ENCODE assay signal across 21 cellular contexts in genomic region chr3:48591886-48592518, GRCh38. TPM values are rescaled to one million over a fixed set of nuclear protein-coding genes. Genes with fewer than 3 reads are reported as not detected.
"Had no signal": no experiment of that assay in that cellular context is flagged by ENCODE, and none has a peak within 500 bp of the region (broad histone marks: within the 10 kb centered on the region; RNA-seq: fewer than 3 reads in every experiment).

No MANE protein-coding gene starts in this region.

- H3K9me3 ChIP-seq: MG63, SK-N-SH had no signal

- DNase-seq: KBM-7, MG63, NCI-H1092, NCI-H1105 treated with DMSO at 0.1 percent for 48 hours, NCI-H1417 treated with DMSO at 0.1 percent for 48 hours, NCI-H146, NCI-H1694 treated with DMSO at 0.1 percent for 48 hours, NCI-H1930, NCI-H2081, NCI-H2107, NCI-H2227 treated with DMSO at 0.1 percent for 48 hours, NCI-H524, NCI-H526 treated with DMSO at 0.1 percent for 48 hours, NCI-H748 treated with DMSO at 0.1 percent for 48 hours, PC-3, SHP77, SK-N-SH, SW 1271 had no signal

- H3K27me3 ChIP-seq: MG63 had no signal

- H3K4me3 ChIP-seq: MG63 had no signal

- H3K4me2 ChIP-seq: SK-N-SH had no signal

- H3K9ac ChIP-seq: SK-N-SH had no signal

- H3K27ac ChIP-seq: HL-60 had no signal

- H3K36me3 ChIP-seq: MG63 had no signal

- FAIRE-seq: HTR-8/SVneo had no signal

- ATAC-seq: Panc1, PC-3 had no signal

RNA-seq across cellular contexts. Expression of gene TMEM89, which starts 29.6 kb away (rescaled TPM):
- polyA plus RNA-seq: SK-N-SH had no signal
